In genomic region chr3:114221165-114221880, GRCh38 we compare ENCODE assay signal across 12 cellular contexts. TPM values are rescaled to one million over a fixed set of nuclear protein-coding genes. Genes with fewer than 3 reads are reported as not detected.
DNase-seq lines count a peak whose midpoint lies in the region; ATAC-seq and TF ChIP-seq lines count a peak whose summit lies in the region.
"Had no signal": no experiment of that assay in that cellular context is flagged by ENCODE, and none has a peak within 500 bp of the region (broad histone marks: within the 10 kb centered on the region; RNA-seq: fewer than 3 reads in every experiment).

No MANE protein-coding gene starts in this region.

- intact Hi-C loops in activated B cell treated with CpG ODN at 0.5 μM for 24 hours (cut with micrococcal nuclease): no loop called here

- H3K4me3 Mint-ChIP-seq in activated B cell treated with CpG ODN at 0.5 μM for 24 hours: peak overlapping the region; percentile 20

- peaks cover 9% of the 10 kb centered on the region for H3K9me3 Mint-ChIP-seq in activated B cell treated with CpG ODN at 0.5 μM for 24 hours

- no peak overlapping the region for H3K27ac Mint-ChIP-seq in activated B cell treated with CpG ODN at 0.5 μM for 24 hours

- POLR2A ChIA-PET in activated B cell treated with CpG ODN at 0.5 μM for 24 hours (lab: Charles Lee): interaction anchor here (0.8 to 4.8 kb wide), 5 partner anchors 7 to 229 kb away, joined by 3 to 148 read pairs (median 7); no protein-coding TSS in a partner anchor

- no peak for TF ChIP-seq CTCF in activated B cell treated with CpG ODN at 0.5 μM for 24 hours (IDR thresholded peaks at IDR 0.05)

- no peak for ATAC-seq in activated B cell treated with CpG ODN at 0.5 μM for 24 hours (ENCODE audit: low read depth)
- no peak for ATAC-seq in HG02970 (IDR thresholded peaks at IDR 0.05; ENCODE audit: low FRiP score, unreplicated experiment)
- ATAC-seq in HG02678 (IDR thresholded peaks at IDR 0.05; ENCODE audit: unreplicated experiment): no peak
- ATAC-seq: SK-N-SH treated with all-trans-retinoic acid at 6 μM for 48 hours had no signal

- peaks cover 11% of the 10 kb centered on the region for H3K4me1 Mint-ChIP-seq in activated B cell treated with CpG ODN at 0.5 μM for 24 hours

- H3K27me3 Mint-ChIP-seq in activated B cell treated with CpG ODN at 0.5 μM for 24 hours: no peaks in the 10 kb centered on the region

- H3K36me3 Mint-ChIP-seq in activated B cell treated with CpG ODN at 0.5 μM for 24 hours (ENCODE audit: low read depth): peaks cover 16% of the 10 kb centered on the region

- CTCF ChIA-PET in activated B cell treated with CpG ODN at 0.5 μM for 24 hours (lab: Charles Lee): interaction anchor here (1.3 to 3.7 kb wide), 5 partner anchors 8 to 78 kb away, joined by 4 to 36 read pairs (median 8); no protein-coding TSS in a partner anchor

- peak; percentile 70 for DNase-seq in NK-92 treated with Interleukin-12 subunit alpha and Interleukin-12 subunit beta, amount 100 ng/mL, for 24 hours (lab: John Stamatoyannopoulos, UW)
- DNase-seq in NK-92 (lab: John Stamatoyannopoulos, UW; ENCODE audit: unreplicated experiment): no peak
- no peak for DNase-seq in activated B cell treated with CpG ODN at 0.5 μM for 24 hours
- peak; percentile 8 for DNase-seq in astrocyte of the hippocampus (ENCODE audit: low read depth, low spot score)
- peak; percentile 20 to 21 for DNase-seq in stimulated activated CD8-positive, alpha-beta memory T cell treated with anti-CD3 and anti-CD28 coated beads, Interleukin-2, amount 100 ng/mL, for 1 hour (ENCODE audit: low read depth in 2 of 2)
- DNase-seq in NCI-H82 treated with DMSO at 0.1 percent for 48 hours (lab: John Stamatoyannopoulos, UW; ENCODE audit: unreplicated experiment): no peak
- DNase-seq: 8988T, brain microvascular endothelial cell, NCI-H1694 treated with DMSO at 0.1 percent for 48 hours had no signal

RNA-seq across cellular contexts. Expression of gene ZNF80, which starts 16.1 kb away (rescaled TPM):
- 0.53 and 0.66 TPM in 2 replicates for total RNA-seq in activated B cell treated with CpG ODN at 0.5 μM for 24 hours

RNA-seq across cellular contexts. Expression of gene DRD3, which starts 42.5 kb away (rescaled TPM):
- total RNA-seq in activated B cell treated with CpG ODN at 0.5 μM for 24 hours: not detected in 2 replicates

Comparison
In these comparisons a context has a peak if more than half of its experiments do, and no peak if none do; other contexts are left out.
1. DNase-seq: peak in NK-92 treated with Interleukin-12 subunit alpha and Interleukin-12 subunit beta, amount 100 ng/mL, for 24 hours (single experiment), astrocyte of the hippocampus (single experiment) and stimulated activated CD8-positive, alpha-beta memory T cell treated with anti-CD3 and anti-CD28 coated beads, Interleukin-2, amount 100 ng/mL, for 1 hour (2 of 2); none in NK-92 (single experiment), activated B cell treated with CpG ODN at 0.5 μM for 24 hours (single experiment) and NCI-H82 treated with DMSO at 0.1 percent for 48 hours (single experiment).